In the genomic region with DNA sequence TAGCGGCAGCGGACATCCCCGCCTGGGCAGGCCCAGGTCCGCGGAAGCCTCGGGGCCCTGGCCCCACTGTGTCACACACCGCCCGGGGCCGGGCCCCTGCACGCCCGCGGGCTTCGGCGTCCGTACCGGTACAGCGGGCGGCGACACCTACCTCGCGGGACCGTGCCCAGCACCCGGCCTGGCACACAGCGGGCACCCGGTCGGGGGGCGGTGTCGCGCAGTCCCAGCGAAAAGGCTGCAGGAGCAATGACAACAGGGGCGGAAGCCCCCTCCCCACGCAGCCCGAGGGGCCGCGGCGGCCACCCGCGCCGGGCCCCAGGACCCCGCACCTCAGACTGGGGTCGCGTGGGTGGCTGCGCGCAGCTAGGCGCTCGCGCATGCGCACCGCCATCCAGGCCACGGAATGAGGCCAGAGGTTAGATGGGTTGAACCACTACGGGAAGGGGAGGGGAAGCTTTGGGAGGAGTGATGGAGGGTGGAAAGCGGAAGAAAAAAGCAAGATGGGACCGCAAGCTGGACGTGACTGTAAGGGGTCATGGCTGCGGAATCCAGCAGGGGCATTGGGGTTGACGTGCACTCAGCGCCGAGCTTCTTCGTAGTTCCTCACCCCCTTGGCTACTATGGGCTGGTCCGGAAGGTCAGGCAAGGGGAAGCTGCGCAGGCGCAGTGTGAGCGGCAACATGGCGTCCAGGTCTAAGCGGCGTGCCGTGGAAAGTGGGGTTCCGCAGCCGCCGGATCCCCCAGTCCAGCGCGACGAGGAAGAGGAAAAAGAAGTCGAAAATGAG, we compare ENCODE assay signal across 1 cellular context.
TF ChIP-seq lines count a peak whose summit lies in the region.

A gene (plus strand): TSS at position 669 of the 785 bp plus-strand sequence. CDS start 12 bp downstream, at position 681.
A gene (minus strand): TSS at position 381 of the 785 bp plus-strand sequence. CDS start 6,759 bp downstream, outside the sequence.

TF ChIP-seq in K562, 482 proteins besides CTCF, POLR2A, EP300 and RAD21 (continued from another document):
- TF ChIP-seq, protein P1, sequence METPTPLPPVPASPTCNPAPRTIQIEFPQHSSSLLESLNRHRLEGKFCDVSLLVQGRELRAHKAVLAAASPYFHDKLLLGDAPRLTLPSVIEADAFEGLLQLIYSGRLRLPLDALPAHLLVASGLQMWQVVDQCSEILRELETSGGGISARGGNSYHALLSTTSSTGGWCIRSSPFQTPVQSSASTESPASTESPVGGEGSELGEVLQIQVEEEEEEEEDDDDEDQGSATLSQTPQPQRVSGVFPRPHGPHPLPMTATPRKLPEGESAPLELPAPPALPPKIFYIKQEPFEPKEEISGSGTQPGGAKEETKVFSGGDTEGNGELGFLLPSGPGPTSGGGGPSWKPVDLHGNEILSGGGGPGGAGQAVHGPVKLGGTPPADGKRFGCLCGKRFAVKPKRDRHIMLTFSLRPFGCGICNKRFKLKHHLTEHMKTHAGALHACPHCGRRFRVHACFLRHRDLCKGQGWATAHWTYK (CRISPR knock-in tag; IDR thresholded peaks at IDR 0.05), result peak; percentile 95
- TF ChIP-seq FOXK2 (conservative IDR thresholded peaks at IDR 0.05 in 1 of 2, IDR thresholded peaks at IDR 0.05 in 1 of 2; ENCODE audit: low read depth in 2 of 2), result peak; percentile 85 to 100
- 0 out of 2 replicates have a peak, but pooled peaks have one; percentile 56 for TF ChIP-seq KAT7 (CRISPR knock-in tag; IDR thresholded peaks at IDR 0.05; ENCODE audit: borderline replicate concordance)
- TF ChIP-seq DPF2 (IDR thresholded peaks at IDR 0.05), result peak; percentile 41; the same call in 1 of the 2 replicates
- TF ChIP-seq, protein P2, sequence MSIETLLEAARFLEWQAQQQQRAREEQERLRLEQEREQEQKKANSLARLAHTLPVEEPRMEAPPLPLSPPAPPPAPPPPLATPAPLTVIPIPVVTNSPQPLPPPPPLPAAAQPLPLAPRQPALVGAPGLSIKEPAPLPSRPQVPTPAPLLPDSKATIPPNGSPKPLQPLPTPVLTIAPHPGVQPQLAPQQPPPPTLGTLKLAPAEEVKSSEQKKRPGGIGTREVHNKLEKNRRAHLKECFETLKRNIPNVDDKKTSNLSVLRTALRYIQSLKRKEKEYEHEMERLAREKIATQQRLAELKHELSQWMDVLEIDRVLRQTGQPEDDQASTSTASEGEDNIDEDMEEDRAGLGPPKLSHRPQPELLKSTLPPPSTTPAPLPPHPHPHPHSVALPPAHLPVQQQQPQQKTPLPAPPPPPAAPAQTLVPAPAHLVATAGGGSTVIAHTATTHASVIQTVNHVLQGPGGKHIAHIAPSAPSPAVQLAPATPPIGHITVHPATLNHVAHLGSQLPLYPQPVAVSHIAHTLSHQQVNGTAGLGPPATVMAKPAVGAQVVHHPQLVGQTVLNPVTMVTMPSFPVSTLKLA (conservative IDR thresholded peaks at IDR 0.05), result peak; percentile 84 to 86
- TF ChIP-seq TGIF2 (CRISPR knock-in tag; IDR thresholded peaks at IDR 0.05), result no peak
- peak; percentile 76 for TF ChIP-seq POLR2G (IDR thresholded peaks at IDR 0.05; ENCODE audit: low read depth, low read length)
- peak; percentile 91 for TF ChIP-seq TAF7 (tag; IDR thresholded peaks at IDR 0.05)
- TF ChIP-seq, protein P3, sequence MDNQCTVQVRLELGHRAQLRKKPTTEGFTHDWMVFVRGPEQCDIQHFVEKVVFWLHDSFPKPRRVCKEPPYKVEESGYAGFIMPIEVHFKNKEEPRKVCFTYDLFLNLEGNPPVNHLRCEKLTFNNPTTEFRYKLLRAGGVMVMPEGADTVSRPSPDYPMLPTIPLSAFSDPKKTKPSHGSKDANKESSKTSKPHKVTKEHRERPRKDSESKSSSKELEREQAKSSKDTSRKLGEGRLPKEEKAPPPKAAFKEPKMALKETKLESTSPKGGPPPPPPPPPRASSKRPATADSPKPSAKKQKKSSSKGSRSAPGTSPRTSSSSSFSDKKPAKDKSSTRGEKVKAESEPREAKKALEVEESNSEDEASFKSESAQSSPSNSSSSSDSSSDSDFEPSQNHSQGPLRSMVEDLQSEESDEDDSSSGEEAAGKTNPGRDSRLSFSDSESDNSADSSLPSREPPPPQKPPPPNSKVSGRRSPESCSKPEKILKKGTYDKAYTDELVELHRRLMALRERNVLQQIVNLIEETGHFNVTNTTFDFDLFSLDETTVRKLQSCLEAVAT (IDR thresholded peaks at IDR 0.05), result 0 out of 4 replicates have a peak, but pooled peaks of 1 of the 2 experiments have one; percentile 35
- peak in 1 of 2 experiments; percentile 67; a peak in 2 of 4 replicates for TF ChIP-seq TEAD1 (CRISPR knock-in tag; IDR thresholded peaks at IDR 0.05)
- TF ChIP-seq NONO (IDR thresholded peaks at IDR 0.05; ENCODE audit: low read depth in 2 of 2, low read length in 1 of 2), result peak in 1 of 2 experiments; percentile 99; a peak in 2 of 4 replicates
- TF ChIP-seq SAFB (IDR thresholded peaks at IDR 0.05; ENCODE audit: borderline replicate concordance, low read depth, low read length), result 0 out of 2 replicates have a peak, but pooled peaks have one; percentile 20
- TF ChIP-seq, protein P4, sequence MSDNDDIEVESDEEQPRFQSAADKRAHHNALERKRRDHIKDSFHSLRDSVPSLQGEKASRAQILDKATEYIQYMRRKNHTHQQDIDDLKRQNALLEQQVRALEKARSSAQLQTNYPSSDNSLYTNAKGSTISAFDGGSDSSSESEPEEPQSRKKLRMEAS (CRISPR knock-in tag; IDR thresholded peaks at IDR 0.05), result peak; percentile 62
- TF ChIP-seq ZNF133 (CRISPR knock-in tag; IDR thresholded peaks at IDR 0.05), result no peak
- TF ChIP-seq NFRKB (IDR thresholded peaks at IDR 0.05; ENCODE audit: low read depth), result peak; percentile 82
- TF ChIP-seq, protein P5, sequence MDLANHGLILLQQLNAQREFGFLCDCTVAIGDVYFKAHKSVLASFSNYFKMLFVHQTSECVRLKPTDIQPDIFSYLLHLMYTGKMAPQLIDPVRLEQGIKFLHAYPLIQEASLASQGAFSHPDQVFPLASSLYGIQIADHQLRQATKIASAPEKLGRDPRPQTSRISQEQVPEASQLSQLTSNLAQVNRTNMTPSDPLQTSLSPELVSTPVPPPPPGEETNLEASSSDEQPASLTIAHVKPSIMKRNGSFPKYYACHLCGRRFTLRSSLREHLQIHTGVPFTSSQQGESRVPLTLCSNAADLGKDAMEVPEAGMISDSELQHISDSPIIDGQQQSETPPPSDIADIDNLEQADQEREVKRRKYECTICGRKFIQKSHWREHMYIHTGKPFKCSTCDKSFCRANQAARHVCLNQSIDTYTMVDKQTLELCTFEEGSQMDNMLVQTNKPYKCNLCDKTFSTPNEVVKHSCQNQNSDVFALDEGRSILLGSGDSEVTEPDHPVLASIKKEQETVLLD (IDR thresholded peaks at IDR 0.05), result peak; percentile 97
- TF ChIP-seq, protein P6, sequence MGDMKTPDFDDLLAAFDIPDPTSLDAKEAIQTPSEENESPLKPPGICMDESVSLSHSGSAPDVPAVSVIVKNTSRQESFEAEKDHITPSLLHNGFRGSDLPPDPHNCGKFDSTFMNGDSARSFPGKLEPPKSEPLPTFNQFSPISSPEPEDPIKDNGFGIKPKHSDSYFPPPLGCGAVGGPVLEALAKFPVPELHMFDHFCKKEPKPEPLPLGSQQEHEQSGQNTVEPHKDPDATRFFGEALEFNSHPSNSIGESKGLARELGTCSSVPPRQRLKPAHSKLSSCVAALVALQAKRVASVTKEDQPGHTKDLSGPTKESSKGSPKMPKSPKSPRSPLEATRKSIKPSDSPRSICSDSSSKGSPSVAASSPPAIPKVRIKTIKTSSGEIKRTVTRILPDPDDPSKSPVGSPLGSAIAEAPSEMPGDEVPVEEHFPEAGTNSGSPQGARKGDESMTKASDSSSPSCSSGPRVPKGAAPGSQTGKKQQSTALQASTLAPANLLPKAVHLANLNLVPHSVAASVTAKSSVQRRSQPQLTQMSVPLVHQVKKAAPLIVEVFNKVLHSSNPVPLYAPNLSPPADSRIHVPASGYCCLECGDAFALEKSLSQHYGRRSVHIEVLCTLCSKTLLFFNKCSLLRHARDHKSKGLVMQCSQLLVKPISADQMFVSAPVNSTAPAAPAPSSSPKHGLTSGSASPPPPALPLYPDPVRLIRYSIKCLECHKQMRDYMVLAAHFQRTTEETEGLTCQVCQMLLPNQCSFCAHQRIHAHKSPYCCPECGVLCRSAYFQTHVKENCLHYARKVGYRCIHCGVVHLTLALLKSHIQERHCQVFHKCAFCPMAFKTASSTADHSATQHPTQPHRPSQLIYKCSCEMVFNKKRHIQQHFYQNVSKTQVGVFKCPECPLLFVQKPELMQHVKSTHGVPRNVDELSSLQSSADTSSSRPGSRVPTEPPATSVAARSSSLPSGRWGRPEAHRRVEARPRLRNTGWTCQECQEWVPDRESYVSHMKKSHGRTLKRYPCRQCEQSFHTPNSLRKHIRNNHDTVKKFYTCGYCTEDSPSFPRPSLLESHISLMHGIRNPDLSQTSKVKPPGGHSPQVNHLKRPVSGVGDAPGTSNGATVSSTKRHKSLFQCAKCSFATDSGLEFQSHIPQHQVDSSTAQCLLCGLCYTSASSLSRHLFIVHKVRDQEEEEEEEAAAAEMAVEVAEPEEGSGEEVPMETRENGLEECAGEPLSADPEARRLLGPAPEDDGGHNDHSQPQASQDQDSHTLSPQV (IDR thresholded peaks at IDR 0.05), result no peak
- no peak for TF ChIP-seq CREBBP (IDR thresholded peaks at IDR 0.05; ENCODE audit: low read depth, low read length)
- TF ChIP-seq ESRRA (IDR thresholded peaks at IDR 0.05; ENCODE audit: borderline replicate concordance, low read depth), result peak; percentile 74
- TF ChIP-seq MXI1 (IDR thresholded peaks at IDR 0.05; ENCODE audit: low read depth, low read length), result peak; percentile 64; the same call in 1 of the 2 replicates
- TF ChIP-seq STAT5A (IDR thresholded peaks at IDR 0.05; ENCODE audit: borderline replicate concordance, low read length), result no peak
- peak; percentile 85; the same call in 1 of the 2 replicates for TF ChIP-seq PHF8 (IDR thresholded peaks at IDR 0.05; ENCODE audit: borderline replicate concordance, low read length)
- TF ChIP-seq, protein P7, sequence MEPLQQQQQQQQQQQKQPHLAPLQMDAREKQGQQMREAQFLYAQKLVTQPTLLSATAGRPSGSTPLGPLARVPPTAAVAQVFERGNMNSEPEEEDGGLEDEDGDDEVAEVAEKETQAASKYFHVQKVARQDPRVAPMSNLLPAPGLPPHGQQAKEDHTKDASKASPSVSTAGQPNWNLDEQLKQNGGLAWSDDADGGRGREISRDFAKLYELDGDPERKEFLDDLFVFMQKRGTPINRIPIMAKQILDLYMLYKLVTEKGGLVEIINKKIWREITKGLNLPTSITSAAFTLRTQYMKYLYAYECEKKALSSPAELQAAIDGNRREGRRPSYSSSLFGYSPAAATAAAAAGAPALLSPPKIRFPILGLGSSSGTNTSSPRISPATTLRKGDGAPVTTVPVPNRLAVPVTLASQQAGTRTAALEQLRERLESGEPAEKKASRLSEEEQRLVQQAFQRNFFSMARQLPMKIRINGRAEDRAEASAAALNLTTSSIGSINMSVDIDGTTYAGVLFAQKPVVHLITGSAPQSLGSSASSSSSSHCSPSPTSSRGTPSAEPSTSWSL (CRISPR knock-in tag; IDR thresholded peaks at IDR 0.05; ENCODE audit: borderline replicate concordance), result no peak
- peak; percentile 12; the same call in 1 of the 2 replicates for TF ChIP-seq CREM (IDR thresholded peaks at IDR 0.05; ENCODE audit: low read depth)
- TF ChIP-seq TBP (optimal IDR thresholded peaks at IDR 0.05; ENCODE audit: low read depth, low read length), result peak; percentile 88
- peak; percentile 98 for TF ChIP-seq TOE1 (IDR thresholded peaks at IDR 0.05; ENCODE audit: borderline replicate concordance)
- no peak for TF ChIP-seq TOE1 (CRISPR knock-in tag; IDR thresholded peaks at IDR 0.05; ENCODE audit: borderline replicate concordance, low read depth)
- peak in 1 of 2 experiments; percentile 8; a peak in 1 of 4 replicates for TF ChIP-seq HDAC1 (IDR thresholded peaks at IDR 0.05)
- peak; percentile 77 for TF ChIP-seq MEIS2 (IDR thresholded peaks at IDR 0.05; ENCODE audit: partially characterized antibody)
- TF ChIP-seq C11orf30 (IDR thresholded peaks at IDR 0.05; ENCODE audit: low read depth), result peak; percentile 78
- TF ChIP-seq, protein P8, sequence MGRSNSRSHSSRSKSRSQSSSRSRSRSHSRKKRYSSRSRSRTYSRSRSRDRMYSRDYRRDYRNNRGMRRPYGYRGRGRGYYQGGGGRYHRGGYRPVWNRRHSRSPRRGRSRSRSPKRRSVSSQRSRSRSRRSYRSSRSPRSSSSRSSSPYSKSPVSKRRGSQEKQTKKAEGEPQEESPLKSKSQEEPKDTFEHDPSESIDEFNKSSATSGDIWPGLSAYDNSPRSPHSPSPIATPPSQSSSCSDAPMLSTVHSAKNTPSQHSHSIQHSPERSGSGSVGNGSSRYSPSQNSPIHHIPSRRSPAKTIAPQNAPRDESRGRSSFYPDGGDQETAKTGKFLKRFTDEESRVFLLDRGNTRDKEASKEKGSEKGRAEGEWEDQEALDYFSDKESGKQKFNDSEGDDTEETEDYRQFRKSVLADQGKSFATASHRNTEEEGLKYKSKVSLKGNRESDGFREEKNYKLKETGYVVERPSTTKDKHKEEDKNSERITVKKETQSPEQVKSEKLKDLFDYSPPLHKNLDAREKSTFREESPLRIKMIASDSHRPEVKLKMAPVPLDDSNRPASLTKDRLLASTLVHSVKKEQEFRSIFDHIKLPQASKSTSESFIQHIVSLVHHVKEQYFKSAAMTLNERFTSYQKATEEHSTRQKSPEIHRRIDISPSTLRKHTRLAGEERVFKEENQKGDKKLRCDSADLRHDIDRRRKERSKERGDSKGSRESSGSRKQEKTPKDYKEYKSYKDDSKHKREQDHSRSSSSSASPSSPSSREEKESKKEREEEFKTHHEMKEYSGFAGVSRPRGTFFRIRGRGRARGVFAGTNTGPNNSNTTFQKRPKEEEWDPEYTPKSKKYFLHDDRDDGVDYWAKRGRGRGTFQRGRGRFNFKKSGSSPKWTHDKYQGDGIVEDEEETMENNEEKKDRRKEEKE (IDR thresholded peaks at IDR 0.05; ENCODE audit: borderline replicate concordance in 1 of 2, control insufficient read depth in 1 of 2, low read depth in 2 of 2, low read length in 1 of 2), result peak in 1 of 2 experiments; percentile 99; a peak in 2 of 4 replicates
- no peak for TF ChIP-seq ZC3H4 (CRISPR knock-in tag; IDR thresholded peaks at IDR 0.05; ENCODE audit: borderline replicate concordance)
- peak; percentile 92 for TF ChIP-seq HNRNPL (IDR thresholded peaks at IDR 0.05; ENCODE audit: low read depth, low read length)
- TF ChIP-seq TAF1 (IDR thresholded peaks at IDR 0.05; ENCODE audit: control insufficient read depth, extremely low read depth, insufficient read depth, low read length, severe bottlenecking), result peak; percentile 80
- TF ChIP-seq NCOR1 (IDR thresholded peaks at IDR 0.05), result peak; percentile 39; the same call in 1 of the 2 replicates
- TF ChIP-seq ZBTB7A (IDR thresholded peaks at IDR 0.05; ENCODE audit: borderline replicate concordance, control insufficient read depth, low read depth, low read length), result peak; percentile 62; the same call in 1 of the 2 replicates
- peak; percentile 80 for TF ChIP-seq RBFOX2 (IDR thresholded peaks at IDR 0.05; ENCODE audit: low read depth, low read length)
- TF ChIP-seq NCOA1 (IDR thresholded peaks at IDR 0.05; ENCODE audit: low read depth), result peak; percentile 47; the same call in 1 of the 2 replicates
